Comparison of ENCODE assay signal across 19 cellular contexts in genomic region chr18:55246278-55246677, GRCh38.
DNase-seq lines count a peak whose midpoint lies in the region; ATAC-seq lines count a peak whose summit lies in the region.
"Had no signal": no experiment of that assay in that cellular context is flagged by ENCODE, and none has a peak within 500 bp of the region (broad histone marks: within the 10 kb centered on the region; RNA-seq: fewer than 3 reads in every experiment).

No MANE protein-coding gene starts in this region.

- DNase-seq in naive B cell: no peak
- no peak for DNase-seq in iPS-NIHi7 (ENCODE audit: extremely low spot score)
- no peak for DNase-seq in SW 1271 (lab: John Stamatoyannopoulos, UW)
- no peak for DNase-seq in KG1 (lab: John Stamatoyannopoulos, UW)
- DNase-seq: activated naive CD8-positive, alpha-beta T cell treated with anti-CD3 and anti-CD28 coated beads, Interleukin-2, amount 10 ng/mL, durations not matched to agents 7 days and 5 days; CD4-positive, alpha-beta memory T cell; DMS79 treated with DMSO at 0.1 percent for 48 hours; NCI-H1436 treated with DMSO at 0.1 percent for 48 hours; occipital lobe; right cardiac atrium; stomach had no signal

- H3K9me3 Mint-ChIP-seq in naive B cell: no peaks in the 10 kb centered on the region
- H3K9me3 Mint-ChIP-seq: activated naive CD8-positive, alpha-beta T cell treated with anti-CD3 and anti-CD28 coated beads, Interleukin-2, amount 10 ng/mL, durations not matched to agents 7 days and 5 days; activated T-helper 17 cell treated with anti-CD3 and anti-CD28 coated beads, Interleukin-2, amount 50 U/mL, for 72 hours; GM23338 had no signal

- H3K4me3 Mint-ChIP-seq in naive B cell: no peak overlapping the region
- H3K4me3 Mint-ChIP-seq: activated naive CD8-positive, alpha-beta T cell treated with anti-CD3 and anti-CD28 coated beads, Interleukin-2, amount 10 ng/mL, durations not matched to agents 7 days and 5 days; activated T-helper 17 cell treated with anti-CD3 and anti-CD28 coated beads, Interleukin-2, amount 50 U/mL, for 72 hours; CD4-positive, alpha-beta memory T cell; GM23338 had no signal

- peaks cover 42 to 59% (median 51%) of the 10 kb centered on the region in 3 donors for H3K4me1 Mint-ChIP-seq in naive B cell
- H3K4me1 Mint-ChIP-seq: activated naive CD8-positive, alpha-beta T cell treated with anti-CD3 and anti-CD28 coated beads, Interleukin-2, amount 10 ng/mL, durations not matched to agents 7 days and 5 days; activated T-helper 17 cell treated with anti-CD3 and anti-CD28 coated beads, Interleukin-2, amount 50 U/mL, for 72 hours; CD4-positive, alpha-beta memory T cell had no signal

- no peaks in the 10 kb centered on the region for H3K27me3 Mint-ChIP-seq in naive B cell
- H3K27me3 Mint-ChIP-seq: activated naive CD8-positive, alpha-beta T cell treated with anti-CD3 and anti-CD28 coated beads, Interleukin-2, amount 10 ng/mL, durations not matched to agents 7 days and 5 days had no signal

- peak; percentile 28 for ATAC-seq in GM18519 (IDR thresholded peaks at IDR 0.05; ENCODE audit: low FRiP score, unreplicated experiment)
- ATAC-seq in GM21423 (IDR thresholded peaks at IDR 0.05; ENCODE audit: unreplicated experiment): peak; percentile 33
- ATAC-seq in HG03432 (IDR thresholded peaks at IDR 0.05; ENCODE audit: unreplicated experiment): peak; percentile 28
- peak in 1 of 2 donors; percentile 65 for ATAC-seq in naive B cell (ENCODE audit: low read depth in 2 of 2)
- ATAC-seq in GM21825 (IDR thresholded peaks at IDR 0.05; ENCODE audit: unreplicated experiment): no peak
- ATAC-seq: activated T-helper 17 cell treated with anti-CD3 and anti-CD28 coated beads, Interleukin-2, amount 50 U/mL, for 72 hours; esophagus mucosa; GM23338; left lobe of liver; right cardiac atrium had no signal

- peaks cover 38 to 41% of the 10 kb centered on the region in 2 donors for H3K36me3 Mint-ChIP-seq in naive B cell
- H3K36me3 Mint-ChIP-seq: activated naive CD8-positive, alpha-beta T cell treated with anti-CD3 and anti-CD28 coated beads, Interleukin-2, amount 10 ng/mL, durations not matched to agents 7 days and 5 days; CD4-positive, alpha-beta memory T cell had no signal

- peak overlapping the region in 4 of 6 donors; percentile 32 to 77 (median 60) for H3K27ac Mint-ChIP-seq in naive B cell
- H3K27ac Mint-ChIP-seq: activated naive CD8-positive, alpha-beta T cell treated with anti-CD3 and anti-CD28 coated beads, Interleukin-2, amount 10 ng/mL, durations not matched to agents 7 days and 5 days; activated T-helper 17 cell treated with anti-CD3 and anti-CD28 coated beads, Interleukin-2, amount 50 U/mL, for 72 hours had no signal
